8 cellular contexts compared by ENCODE assay signal in genomic region chr1:43067856-43068751, GRCh38.
DNase-seq lines count a peak whose midpoint lies in the region; ATAC-seq and TF ChIP-seq lines count a peak whose summit lies in the region.

No MANE protein-coding gene starts in this region.

- POLR2A ChIA-PET in SK-N-SH (lab: Yijun Ruan, JAX), result interaction anchor here (0.7 kb wide), 1 partner anchor 109 kb away, joined by 3 read pairs; the partner anchor contains the start of gene SLC2A1

- H3K36me3 Mint-ChIP-seq in activated T-helper 17 cell treated with anti-CD3 and anti-CD28 coated beads, Interleukin-2, amount 50 U/mL, for 72 hours (ENCODE audit: low read depth), result no peaks in the 10 kb centered on the region

- H3K79me2 ChIP-seq in SK-N-SH (ENCODE audit: insufficient read depth), result no peaks in the 10 kb centered on the region
- peaks cover 6% of the 10 kb centered on the region for H3K79me2 ChIP-seq in smooth muscle cell (ENCODE audit: low read depth)

- H3F3A ChIP-seq in SK-N-SH (replicated peaks; ENCODE audit: insufficient read depth), result no peaks in the 10 kb centered on the region
- peaks cover 17% of the 10 kb centered on the region for H3F3A ChIP-seq in smooth muscle cell (ENCODE audit: low read depth)

- no peaks in the 10 kb centered on the region for H4K20me1 ChIP-seq in SK-N-SH (ENCODE audit: insufficient read depth)
- H4K20me1 ChIP-seq in smooth muscle cell (ENCODE audit: low read depth), result no peaks in the 10 kb centered on the region

- H3K36me3 ChIP-seq in SK-N-SH (replicated peaks in 1 of 2; ENCODE audit: control insufficient read depth in 1 of 2, insufficient read depth in 2 of 2, low read length in 1 of 2), result no peaks in the 10 kb centered on the region
- H3K36me3 ChIP-seq in left ventricle myocardium inferior, result no peaks in the 10 kb centered on the region
- no peaks in the 10 kb centered on the region for H3K36me3 ChIP-seq in smooth muscle cell (ENCODE audit: low read depth)

- CTCF ChIA-PET in SK-N-SH (lab: Yijun Ruan, JAX), result interaction anchor here (1.1 to 18.4 kb wide), 2 partner anchors 9 to 148 kb away, joined by 3 to 607 read pairs; no protein-coding TSS in a partner anchor

- H3K4me2 ChIP-seq in SK-N-SH (no peak overlapping the region), smooth muscle cell (peak overlapping the region; percentile 76)

- no peaks in the 10 kb centered on the region for H3K9me3 Mint-ChIP-seq in activated T-helper 17 cell treated with anti-CD3 and anti-CD28 coated beads, Interleukin-2, amount 50 U/mL, for 72 hours

- intact Hi-C loops in left ventricle myocardium inferior (cut with micrococcal nuclease), result no loop called here

- H3K27me3 Mint-ChIP-seq in activated T-helper 17 cell treated with anti-CD3 and anti-CD28 coated beads, Interleukin-2, amount 50 U/mL, for 72 hours, result no peaks in the 10 kb centered on the region

- no peaks in the 10 kb centered on the region for H3K27me3 ChIP-seq in SK-N-SH (ENCODE audit: insufficient read depth)
- H3K27me3 ChIP-seq in left ventricle myocardium inferior (ENCODE audit: low read depth), result no peaks in the 10 kb centered on the region
- no peaks in the 10 kb centered on the region for H3K27me3 ChIP-seq in smooth muscle cell (ENCODE audit: low read depth)

- no peak for TF ChIP-seq RAD21 in SK-N-SH (IDR thresholded peaks at IDR 0.05; ENCODE audit: low read length)

- H3K9me2 ChIP-seq in SK-N-SH, result no peaks in the 10 kb centered on the region

- DNase-seq in SK-N-SH, result peak; percentile 84
- DNase-seq in left ventricle myocardium inferior, result no peak
- DNase-seq in smooth muscle cell (lab: John Stamatoyannopoulos, UW; ENCODE audit: unreplicated experiment), result no peak
- DNase-seq in SKM-1 (lab: John Stamatoyannopoulos, UW; ENCODE audit: unreplicated experiment), result no peak
- DNase-seq in GM19238 (ENCODE audit: insufficient read length, low spot score), result no peak

- H2AFZ ChIP-seq in SK-N-SH (ENCODE audit: low read depth) (no peak overlapping the region), smooth muscle cell (ENCODE audit: low read depth) (peak overlapping the region; percentile 81)

- H3K4me3 ChIP-seq in SK-N-SH (ENCODE audit: low read depth in 2 of 2, low read length in 1 of 2), result no peak overlapping the region
- H3K4me3 ChIP-seq in left ventricle myocardium inferior, result peak overlapping the region; percentile 63
- no peak overlapping the region for H3K4me3 ChIP-seq in smooth muscle cell

- peak overlapping the region; percentile 56 for H3K4me3 Mint-ChIP-seq in activated T-helper 17 cell treated with anti-CD3 and anti-CD28 coated beads, Interleukin-2, amount 50 U/mL, for 72 hours

- no peak overlapping the region for H3K27ac Mint-ChIP-seq in activated T-helper 17 cell treated with anti-CD3 and anti-CD28 coated beads, Interleukin-2, amount 50 U/mL, for 72 hours

- H3K4me1 Mint-ChIP-seq in activated T-helper 17 cell treated with anti-CD3 and anti-CD28 coated beads, Interleukin-2, amount 50 U/mL, for 72 hours, result no peaks in the 10 kb centered on the region

- H3K4me1 ChIP-seq in SK-N-SH (ENCODE audit: control insufficient read depth in 1 of 2, insufficient read depth in 2 of 2, low read depth in 1 of 2, low read length in 1 of 2) (peaks cover 0 to 14% of the 10 kb centered on the region in 2 experiments; a peak in 1 of 4 replicates), left ventricle myocardium inferior (peaks cover 13% of the 10 kb centered on the region), smooth muscle cell (ENCODE audit: low read depth) (peaks cover 17% of the 10 kb centered on the region)

- H3K27ac ChIP-seq in SK-N-SH (ENCODE audit: low read depth in 2 of 2, low read length in 1 of 2), result no peak overlapping the region
- H3K27ac ChIP-seq in left ventricle myocardium inferior (replicated peaks), result no peak overlapping the region
- peak overlapping the region; percentile 57 for H3K27ac ChIP-seq in smooth muscle cell (ENCODE audit: low read depth)

- TF ChIP-seq CTCF in SK-N-SH (IDR thresholded peaks at IDR 0.05), result no peak
- TF ChIP-seq CTCF in left ventricle myocardium inferior (IDR thresholded peaks at IDR 0.05; ENCODE audit: borderline replicate concordance), result no peak
- no peak for TF ChIP-seq CTCF in smooth muscle cell (IDR thresholded peaks at IDR 0.05; ENCODE audit: borderline replicate concordance, insufficient read depth, poor library complexity, severe bottlenecking)

- ATAC-seq in SK-N-SH treated with all-trans-retinoic acid at 6 μM for 48 hours (no peak; the same call in 1 of the 3 replicates), HG03097 (IDR thresholded peaks at IDR 0.05; ENCODE audit: low FRiP score, unreplicated experiment) (no peak)
- peak; percentile 26 for ATAC-seq in activated T-helper 17 cell treated with anti-CD3 and anti-CD28 coated beads, Interleukin-2, amount 50 U/mL, for 72 hours (replicated peaks)

- no peak overlapping the region for H3K9ac ChIP-seq in SK-N-SH
- no peak overlapping the region for H3K9ac ChIP-seq in smooth muscle cell (ENCODE audit: low read depth)

- H3K9me3 ChIP-seq in SK-N-SH (no peaks in the 10 kb centered on the region), left ventricle myocardium inferior (replicated peaks) (no peaks in the 10 kb centered on the region), smooth muscle cell (replicated peaks; ENCODE audit: low read depth) (no peaks in the 10 kb centered on the region)

- no peak for TF ChIP-seq EP300 in SK-N-SH (IDR thresholded peaks at IDR 0.05; ENCODE audit: borderline replicate concordance in 1 of 2, low read depth in 1 of 2, low read length in 1 of 2)

- whole genome bisulfite sequencing in SK-N-SH (ENCODE audit: low lambda C conversion rate), result 64% methylated on average over 27 of the region's 64 CpGs
- WGBS in smooth muscle cell (ENCODE audit: low lambda C conversion rate), result 62% methylated on average over 30 of the region's 64 CpGs

TF ChIP-seq in SK-N-SH, 30 proteins besides CTCF, POLR2A, EP300 and RAD21 (continues in another document):
- TF ChIP-seq PBX3 (IDR thresholded peaks at IDR 0.05), result no peak
- TF ChIP-seq YY1 (IDR thresholded peaks at IDR 0.05; ENCODE audit: low read depth), result no peak
- TF ChIP-seq CHD2 (IDR thresholded peaks at IDR 0.05; ENCODE audit: low read length, partially characterized antibody), result no peak
- TF ChIP-seq JUND (IDR thresholded peaks at IDR 0.05), result no peak
- no peak for TF ChIP-seq RCOR1 (IDR thresholded peaks at IDR 0.05; ENCODE audit: low read length)

TF ChIP-seq in SK-N-SH treated with all-trans-retinoic acid at 6 μM for 48 hours, 23 proteins besides CTCF, POLR2A, EP300 and RAD21 (continues in another document):
- TF ChIP-seq PATZ1 (CRISPR knock-in tag; IDR thresholded peaks at IDR 0.05; ENCODE audit: borderline replicate concordance) (no peak), ZFP3 (CRISPR knock-in tag; IDR thresholded peaks at IDR 0.05) (no peak), TSHZ2 (CRISPR knock-in tag; IDR thresholded peaks at IDR 0.05) (no peak), ZNF8 (CRISPR knock-in tag; IDR thresholded peaks at IDR 0.05) (no peak), ZFP30 (CRISPR knock-in tag; IDR thresholded peaks at IDR 0.05) (no peak), SNAI2 (CRISPR knock-in tag; IDR thresholded peaks at IDR 0.05) (no peak), POU6F1 (CRISPR knock-in tag; IDR thresholded peaks at IDR 0.05; ENCODE audit: borderline replicate concordance, low read depth) (no peak)
